Comparison of ENCODE assay signal across 9 cellular contexts in genomic region chr2:211033765-211034164, GRCh38.
DNase-seq lines count a peak whose midpoint lies in the region; ATAC-seq, FAIRE-seq and TF ChIP-seq lines count a peak whose summit lies in the region.
"Had no signal": no experiment of that assay in that cellular context is flagged by ENCODE, and none has a peak within 500 bp of the region (broad histone marks: within the 10 kb centered on the region; RNA-seq: fewer than 3 reads in every experiment).

No MANE protein-coding gene starts in this region.

- 100% methylated on average over 2 of the region's 2 CpGs for WGBS in mesendoderm (ENCODE audit: extremely low coverage, insufficient coverage, low lambda C conversion rate)
- WGBS in suprapubic skin: 81% methylated on average over 2 of the region's 2 CpGs

- H3K18ac ChIP-seq in mesendoderm (ENCODE audit: low read length): no peak overlapping the region

- H3K79me2 ChIP-seq in DND-41 (ENCODE audit: insufficient read depth, low read length): no peaks in the 10 kb centered on the region
- H3K79me2 ChIP-seq in astrocyte (ENCODE audit: insufficient read depth, low read length): no peaks in the 10 kb centered on the region
- H3K79me2 ChIP-seq in mesendoderm (ENCODE audit: control insufficient read depth, insufficient read depth, low read length): no peaks in the 10 kb centered on the region

- H3K4me2 ChIP-seq in DND-41 (ENCODE audit: insufficient read depth, low read length) (no peak overlapping the region), astrocyte (ENCODE audit: low read length) (no peak overlapping the region), mesendoderm (ENCODE audit: low read length) (no peak overlapping the region)

- H2BK5ac ChIP-seq in mesendoderm (ENCODE audit: low read length): no peak overlapping the region

- H3K4me3 ChIP-seq in DND-41 (ENCODE audit: low read depth in 1 of 2, low read length in 2 of 2): no peak overlapping the region
- H3K4me3 ChIP-seq in astrocyte (ENCODE audit: insufficient read depth, low read depth, low read length): no peak overlapping the region
- H3K4me3 ChIP-seq in mesendoderm (ENCODE audit: low read length): no peak overlapping the region
- no peak overlapping the region for H3K4me3 ChIP-seq in suprapubic skin

- H2AK5ac ChIP-seq in mesendoderm (ENCODE audit: low read length): no peak overlapping the region

- H3K36me3 ChIP-seq in DND-41 (ENCODE audit: insufficient read depth, low read length) (no peaks in the 10 kb centered on the region), astrocyte (ENCODE audit: insufficient read depth, low read length) (no peaks in the 10 kb centered on the region), mesendoderm (ENCODE audit: control insufficient read depth, insufficient read depth, low read length) (no peaks in the 10 kb centered on the region), suprapubic skin (no peaks in the 10 kb centered on the region)

- no peaks in the 10 kb centered on the region for H3K79me1 ChIP-seq in mesendoderm (ENCODE audit: low read length)

- no peak overlapping the region for H3K4ac ChIP-seq in mesendoderm (ENCODE audit: low read depth, low read length)

- no peaks in the 10 kb centered on the region for H3K36me3 Mint-ChIP-seq in astrocyte (ENCODE audit: low read depth, unreplicated experiment)

- H3K4me1 Mint-ChIP-seq in astrocyte (ENCODE audit: low read depth, unreplicated experiment): no peaks in the 10 kb centered on the region

- no peak overlapping the region for H3K27ac Mint-ChIP-seq in astrocyte (ENCODE audit: unreplicated experiment)

- H3K4me3 Mint-ChIP-seq in astrocyte (ENCODE audit: unreplicated experiment): no peak overlapping the region

- no peak overlapping the region for H2BK120ac ChIP-seq in mesendoderm (ENCODE audit: low read depth, low read length)

- no peaks in the 10 kb centered on the region for H3K4me1 ChIP-seq in DND-41 (ENCODE audit: insufficient read depth, low read length)
- H3K4me1 ChIP-seq in astrocyte (ENCODE audit: insufficient read depth, low read length): no peaks in the 10 kb centered on the region
- H3K4me1 ChIP-seq in mesendoderm (ENCODE audit: control insufficient read depth, low read depth, low read length): no peaks in the 10 kb centered on the region
- H3K4me1 ChIP-seq in suprapubic skin: no peaks in the 10 kb centered on the region

- H3K9ac ChIP-seq in DND-41 (ENCODE audit: low read depth, low read length) (no peak overlapping the region), astrocyte (ENCODE audit: low read length) (no peak overlapping the region), mesendoderm (ENCODE audit: low read length) (no peak overlapping the region)

- H3K9me3 Mint-ChIP-seq in astrocyte (ENCODE audit: unreplicated experiment): no peaks in the 10 kb centered on the region

- no peak for TF ChIP-seq POLR2A in suprapubic skin (IDR thresholded peaks at IDR 0.05)

- no peak overlapping the region for H4K8ac ChIP-seq in mesendoderm (ENCODE audit: low read depth, low read length)

- no peak overlapping the region for H2BK15ac ChIP-seq in mesendoderm (replicated peaks; ENCODE audit: low read depth)

- H3K27me3 Mint-ChIP-seq in astrocyte (ENCODE audit: low read depth, unreplicated experiment): no peaks in the 10 kb centered on the region

- no peak overlapping the region for H3K27ac ChIP-seq in DND-41 (ENCODE audit: low read length)
- H3K27ac ChIP-seq in astrocyte (ENCODE audit: low read depth, low read length): no peak overlapping the region
- no peak overlapping the region for H3K27ac ChIP-seq in mesendoderm (ENCODE audit: low read depth, low read length)
- no peak overlapping the region for H3K27ac ChIP-seq in suprapubic skin

- H3K9me3 ChIP-seq in DND-41 (ENCODE audit: insufficient read depth, low read length, severe bottlenecking) (no peaks in the 10 kb centered on the region), astrocyte (ENCODE audit: insufficient read depth, low read depth, low read length) (no peaks in the 10 kb centered on the region), suprapubic skin (no peaks in the 10 kb centered on the region)

- no peaks in the 10 kb centered on the region for H3K27me3 ChIP-seq in DND-41 (ENCODE audit: insufficient read depth, low read length, poor library complexity)
- no peaks in the 10 kb centered on the region for H3K27me3 ChIP-seq in astrocyte (ENCODE audit: insufficient read depth, low read length)
- no peaks in the 10 kb centered on the region for H3K27me3 ChIP-seq in mesendoderm (ENCODE audit: insufficient read depth, low read length, poor library complexity)
- no peaks in the 10 kb centered on the region for H3K27me3 ChIP-seq in suprapubic skin

- DNase-seq in DND-41: no peak
- DNase-seq in astrocyte (ENCODE audit: low read depth): peak; percentile 8
- peak; percentile 72 for DNase-seq in mesendoderm
- DNase-seq in suprapubic skin (ENCODE audit: low spot score in 2 of 2): no peak
- no peak for DNase-seq in activated naive CD4-positive, alpha-beta T cell treated with Interleukin-2 at 50 U/mL for 16 hours
- DNase-seq in GM19239 (ENCODE audit: insufficient read length, low spot score): no peak
- DNase-seq in GF-D8 (lab: John Stamatoyannopoulos, UW): no peak

- TF ChIP-seq EP300 in suprapubic skin (IDR thresholded peaks at IDR 0.05): no peak

- H3K56ac ChIP-seq in mesendoderm (ENCODE audit: low read length): no peak overlapping the region

- ATAC-seq in DND-41 (ENCODE audit: insufficient read depth, low read depth): no peak

- no peak overlapping the region for H2AFZ ChIP-seq in DND-41 (ENCODE audit: low read depth, low read length)
- H2AFZ ChIP-seq in astrocyte (ENCODE audit: low read depth, low read length): no peak overlapping the region

- FAIRE-seq in astrocyte (lab: Jason Lieb, UNC): no peak
- FAIRE-seq in GM19239 (lab: Jason Lieb, UNC): no peak
- FAIRE-seq: TTC549 had no signal

- H3K23ac ChIP-seq in mesendoderm (ENCODE audit: low read length): no peak overlapping the region

- H4K20me1 ChIP-seq in DND-41 (ENCODE audit: insufficient read depth, low read length): no peaks in the 10 kb centered on the region
- H4K20me1 ChIP-seq in astrocyte (ENCODE audit: insufficient read depth, low read length): no peaks in the 10 kb centered on the region

- H4K5ac ChIP-seq in mesendoderm (ENCODE audit: low read length): no peak overlapping the region

- TF ChIP-seq CTCF in DND-41 (IDR thresholded peaks at IDR 0.05; ENCODE audit: borderline replicate concordance, extremely low read depth, low read length, poor library complexity, severe bottlenecking) (peak; percentile 38), LNCAP (IDR thresholded peaks at IDR 0.05) (peak; percentile 61), astrocyte (IDR thresholded peaks at IDR 0.05; ENCODE audit: insufficient read depth, low read depth, low read length) (peak; percentile 57), suprapubic skin (IDR thresholded peaks at IDR 0.05) (no peak)

Comparison
In these comparisons a context has a peak if more than half of its experiments do, and no peak if none do; other contexts are left out.
1. DNase-seq: peak in astrocyte (single experiment) and mesendoderm (single experiment); none in DND-41 (single experiment), suprapubic skin (0 of 2), activated naive CD4-positive, alpha-beta T cell treated with Interleukin-2 at 50 U/mL for 16 hours (single experiment), GM19239 (single experiment) and GF-D8 (single experiment).
2. CTCF ChIP-seq: peak in DND-41 (single experiment), LNCAP (single experiment) and astrocyte (single experiment); none in suprapubic skin (0 of 2).